1 cellular context compared by ENCODE assay signal in genomic region chr4:77734928-77735327, GRCh38.
TF ChIP-seq lines count a peak whose summit lies in the region.

No MANE protein-coding gene starts in this region.

TF ChIP-seq in K562, 482 proteins besides CTCF, POLR2A, EP300 and RAD21 (continued from another document):
- TF ChIP-seq AFF1 (IDR thresholded peaks at IDR 0.05; ENCODE audit: low read depth in 1 of 2, partially characterized antibody in 2 of 2) (no peak), DMBX1 (CRISPR knock-in tag; IDR thresholded peaks at IDR 0.05; ENCODE audit: borderline replicate concordance) (no peak), FOXJ3 (CRISPR knock-in tag; IDR thresholded peaks at IDR 0.05) (no peak), TSC22D4 (tag; IDR thresholded peaks at IDR 0.05) (no peak), POLR2H (tag; IDR thresholded peaks at IDR 0.05; ENCODE audit: low read depth) (no peak), ZFP30 (CRISPR knock-in tag; IDR thresholded peaks at IDR 0.05; ENCODE audit: borderline replicate concordance) (no peak), RERE (CRISPR knock-in tag; IDR thresholded peaks at IDR 0.05; ENCODE audit: borderline replicate concordance) (no peak), MAFF (IDR thresholded peaks at IDR 0.05; ENCODE audit: low read length) (peak; percentile 60; the same call in 1 of the 2 replicates), ZNF184 (CRISPR knock-in tag; IDR thresholded peaks at IDR 0.05) (no peak), CBX2 (IDR thresholded peaks at IDR 0.05; ENCODE audit: insufficient read depth, low read length, poor library complexity, severe bottlenecking) (no peak), CLOCK (CRISPR knock-in tag; IDR thresholded peaks at IDR 0.05; ENCODE audit: borderline replicate concordance) (no peak), NR1H2 (CRISPR knock-in tag; IDR thresholded peaks at IDR 0.05) (no peak), FIP1L1 (IDR thresholded peaks at IDR 0.05; ENCODE audit: low read depth, low read length, poor library complexity, severe bottlenecking) (no peak), SMC3 (conservative IDR thresholded peaks at IDR 0.05; ENCODE audit: insufficient read depth, low read depth, low read length) (no peak), SFPQ (IDR thresholded peaks at IDR 0.05; ENCODE audit: low read depth, low read length) (no peak), MAZ (CRISPR knock-in tag; conservative IDR thresholded peaks at IDR 0.05 in 1 of 2, IDR thresholded peaks at IDR 0.05 in 1 of 2) (peak in 1 of 2 experiments; percentile 46; a peak in 1 of 4 replicates), RNF219 (CRISPR knock-in tag; IDR thresholded peaks at IDR 0.05) (no peak), ID3 (CRISPR knock-in tag; IDR thresholded peaks at IDR 0.05) (no peak), ID3 (tag; IDR thresholded peaks at IDR 0.05) (no peak), RBM22 (IDR thresholded peaks at IDR 0.05; ENCODE audit: low read depth, low read length, poor library complexity, severe bottlenecking) (no peak), CREB3L1 (IDR thresholded peaks at IDR 0.05; ENCODE audit: borderline replicate concordance, low read depth) (no peak), PHB (CRISPR knock-in tag; IDR thresholded peaks at IDR 0.05) (no peak), HES1 (IDR thresholded peaks at IDR 0.05; ENCODE audit: low read depth) (no peak), NCOA4 (IDR thresholded peaks at IDR 0.05; ENCODE audit: partially characterized antibody) (no peak), CHD2 (IDR thresholded peaks at IDR 0.05; ENCODE audit: low read depth, low read length) (no peak)
